9 cellular contexts compared by ENCODE assay signal in the genomic region with DNA sequence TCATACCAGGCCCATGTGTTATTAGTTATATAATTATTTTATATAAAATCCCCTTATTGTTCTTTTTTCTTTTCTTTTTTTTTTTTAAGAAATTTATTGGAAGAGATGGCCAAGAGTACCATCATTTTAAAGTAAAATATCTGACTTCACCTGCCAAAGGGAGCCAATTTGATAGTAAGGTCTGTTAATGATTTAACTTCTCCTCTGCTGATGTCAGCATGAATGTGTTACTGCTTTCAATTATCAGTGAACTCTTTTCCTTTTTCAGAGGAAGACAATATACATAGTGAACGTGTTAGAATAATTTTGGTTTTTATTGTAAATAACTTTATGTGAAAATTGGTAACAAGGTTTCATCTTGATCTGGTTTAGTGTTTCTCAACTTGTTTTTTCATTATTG.
"Had no signal": no experiment of that assay in that cellular context is flagged by ENCODE, and none has a peak within 500 bp of the region (broad histone marks: within the 10 kb centered on the region; RNA-seq: fewer than 3 reads in every experiment).

No MANE protein-coding gene starts in this region.

- H3K4me1 ChIP-seq: HAP-1 had no signal

- H3K36me3 ChIP-seq: HAP-1 had no signal

- DNase-seq: GM23248, GOT3, H7, HFFc6, IMR-90 had no signal

- H3K9me3 ChIP-seq: HAP-1 had no signal

- ATAC-seq: HCT116, K562 had no signal

- H3K27ac ChIP-seq: GM23248, HL-60 had no signal

- FAIRE-seq: K562 had no signal

- H3K4me3 ChIP-seq: GM23248, HAP-1, K562 had no signal
